In the genomic region with DNA sequence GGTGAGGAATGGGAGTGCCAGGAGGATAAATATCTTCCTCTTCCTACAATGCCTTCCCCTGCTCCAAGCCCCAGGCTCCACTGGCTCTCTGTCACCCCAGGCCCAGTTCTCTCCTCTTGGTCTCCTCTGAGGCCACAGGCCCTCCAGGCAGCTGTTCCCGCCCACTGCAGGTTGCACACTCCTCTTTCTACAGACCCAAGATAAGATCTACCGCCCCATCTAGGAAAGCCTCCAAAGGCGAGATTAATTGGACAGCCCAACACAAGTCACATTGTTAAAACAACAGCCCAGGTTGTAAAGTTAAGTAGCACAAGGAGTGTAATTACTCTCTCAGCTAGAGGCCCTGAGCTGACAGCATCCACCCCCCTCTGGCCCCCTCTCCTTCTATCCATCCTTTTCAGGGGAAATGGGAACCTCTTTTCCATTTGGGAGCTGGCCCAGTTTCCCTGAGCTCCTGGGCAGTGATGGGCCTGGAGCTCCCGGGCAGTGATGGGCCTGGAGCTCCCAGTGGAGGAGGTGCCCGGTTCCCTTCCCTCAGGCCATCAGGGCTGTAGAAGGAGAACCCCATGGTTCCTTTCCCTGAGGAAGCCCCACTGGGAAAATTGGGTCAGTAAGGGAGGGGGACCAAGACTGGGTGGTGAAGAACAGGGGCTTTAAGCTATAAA, we compare ENCODE assay signal across 25 cellular contexts. TPM values are rescaled to one million over a fixed set of nuclear protein-coding genes. Genes with fewer than 3 reads are reported as not detected.
DNase-seq lines count a peak whose midpoint lies in the region; ATAC-seq and TF ChIP-seq lines count a peak whose summit lies in the region.
"Had no signal": no experiment of that assay in that cellular context is flagged by ENCODE, and none has a peak within 500 bp of the region (broad histone marks: within the 10 kb centered on the region; RNA-seq: fewer than 3 reads in every experiment).

No MANE protein-coding gene starts in this region.

- WGBS in endodermal cell (ENCODE audit: insufficient coverage in 1 of 2, insufficient read length in 1 of 2), 2 experiments = 76 to 100% methylated on average over 3 to 5 of the region's 5 CpGs
- no CpG with 5 or more reads among the region's 5 CpGs for WGBS in trophoblast cell (ENCODE audit: extremely low coverage, insufficient coverage, insufficient read length)

- H3K4ac ChIP-seq in trophoblast cell (ENCODE audit: low read depth, low read length) = no peak overlapping the region

- peak overlapping the region; percentile 5 for H2BK120ac ChIP-seq in trophoblast cell (ENCODE audit: insufficient read depth, low read length, poor library complexity)

- no peak overlapping the region for H2BK5ac ChIP-seq in trophoblast cell (ENCODE audit: low read depth, low read length, poor library complexity)

- peak overlapping the region; percentile 26 for H3K4me2 ChIP-seq in trophoblast cell (ENCODE audit: low read length)
- H3K4me2 ChIP-seq: A549, KMS-11 had no signal

- H3K27me3 ChIP-seq in endodermal cell (ENCODE audit: control insufficient read depth, insufficient read depth, low read length, poor library complexity, severe bottlenecking) (peaks cover 77% of the 10 kb centered on the region), trophoblast cell (ENCODE audit: insufficient read depth, low read length) (peaks cover 26% of the 10 kb centered on the region)

- H3K4me1 Mint-ChIP-seq in endodermal cell = peaks cover 25% of the 10 kb centered on the region

- DNase-seq in NCI-H524 (lab: John Stamatoyannopoulos, UW) (peak; percentile 22 to 35), NCI-H524 treated with DMSO at 0.1 percent for 48 hours (lab: John Stamatoyannopoulos, UW) (no peak), NCI-H2227 (lab: John Stamatoyannopoulos, UW; ENCODE audit: unreplicated experiment) (peak; percentile 52), endodermal cell (peak; percentile 55), trophoblast cell (peak; percentile 59 to 64), iPS-NIHi11 (ENCODE audit: low spot score) (no peak)
- DNase-seq: activated CD4-positive, alpha-beta T cell treated with anti-CD3 and anti-CD28 coated beads for 48 hours; activated CD8-positive, alpha-beta memory T cell treated with anti-CD3 and anti-CD28 coated beads, Interleukin-2, amount 50 U/mL, for 4 hours; activated effector memory CD4-positive, alpha-beta T cell treated with Interleukin-2 at 50 U/mL for 16 hours; foreskin fibroblast; H9; NCI-H226; psoas muscle; small intestine; stimulated activated CD4-positive, alpha-beta T cell treated with anti-CD3 and anti-CD28 coated beads, Interleukin-2, amount 100 ng/mL, for 48 hours; T-cell; upper lobe of right lung had no signal

- H3K9ac ChIP-seq in endodermal cell (ENCODE audit: extremely low read depth, low read length, poor library complexity, severe bottlenecking) = no peak overlapping the region
- H3K9ac ChIP-seq in trophoblast cell (ENCODE audit: low read length) = no peak overlapping the region
- H3K9ac ChIP-seq: KMS-11 had no signal

- H4K12ac ChIP-seq in trophoblast cell (ENCODE audit: low read depth, low read length) = no peak overlapping the region

- H3K79me2 ChIP-seq in trophoblast cell (ENCODE audit: control insufficient read depth, insufficient read depth, low read length, poor library complexity) = no peaks in the 10 kb centered on the region

- H3K27me3 Mint-ChIP-seq in endodermal cell (ENCODE audit: insufficient read depth) = peaks cover 95% of the 10 kb centered on the region

- no peak overlapping the region for H2AFZ ChIP-seq in trophoblast cell (ENCODE audit: insufficient read depth, low read length, poor library complexity)

- no peak overlapping the region for H2BK12ac ChIP-seq in trophoblast cell (ENCODE audit: low read length)

- H3K9me3 ChIP-seq in endodermal cell (ENCODE audit: control insufficient read depth, low read length) = no peaks in the 10 kb centered on the region
- peaks cover 3% of the 10 kb centered on the region for H3K9me3 ChIP-seq in trophoblast cell (ENCODE audit: insufficient read depth, low read depth, low read length)
- H3K9me3 ChIP-seq: A549, psoas muscle, upper lobe of right lung had no signal

- no peak overlapping the region for H4K91ac ChIP-seq in trophoblast cell (ENCODE audit: low read depth, low read length)

- peaks cover 15% of the 10 kb centered on the region for H3K79me1 ChIP-seq in trophoblast cell (ENCODE audit: low read length)

- no peak overlapping the region for H3K27ac Mint-ChIP-seq in endodermal cell
- H3K27ac Mint-ChIP-seq: dendritic cell treated with granulocyte-macrophage colony-stimulating factor and Interleukin-4, amounts not matched to agents 40 ng/mL and 50 ng/mL, for 4 days; H9; natural killer cell treated with Interleukin-12 subunit alpha and Interleukin-12 subunit beta and Interleukin-15 and Interleukin-18, amount 100 ng/mL, for 72 hours; T-cell had no signal

- TF ChIP-seq CTCF in endodermal cell (conservative IDR thresholded peaks at IDR 0.05) = no peak

- no peak overlapping the region for H3K4me3 ChIP-seq in endodermal cell (ENCODE audit: low read length)
- no peak overlapping the region for H3K4me3 ChIP-seq in trophoblast cell (ENCODE audit: low read depth, low read length)
- H3K4me3 ChIP-seq: A549, GM12878, psoas muscle, upper lobe of right lung had no signal

- H3K23ac ChIP-seq in trophoblast cell (ENCODE audit: low read length) = no peak overlapping the region

- H2AK5ac ChIP-seq in trophoblast cell (ENCODE audit: low read length) = no peak overlapping the region

- H3K4me1 ChIP-seq in endodermal cell (ENCODE audit: control insufficient read depth, insufficient read depth, low read length) (peaks cover 4% of the 10 kb centered on the region), trophoblast cell (ENCODE audit: control insufficient read depth in 1 of 2, insufficient read depth in 2 of 2, low read length in 2 of 2) (peaks cover 47 to 49% of the 10 kb centered on the region in 2 experiments)
- H3K4me1 ChIP-seq: A549 had no signal

- no peak overlapping the region for H3K14ac ChIP-seq in trophoblast cell (ENCODE audit: low read length)

- no peak overlapping the region for H3K18ac ChIP-seq in trophoblast cell (ENCODE audit: low read length)

- no peaks in the 10 kb centered on the region for H3K36me3 ChIP-seq in endodermal cell (ENCODE audit: control insufficient read depth, insufficient read depth, low read length)
- H3K36me3 ChIP-seq in trophoblast cell (ENCODE audit: control insufficient read depth in 1 of 2, insufficient read depth in 2 of 2, low read length in 2 of 2) = no peaks in the 10 kb centered on the region
- H3K36me3 ChIP-seq: upper lobe of right lung had no signal

- H3K36me3 Mint-ChIP-seq in endodermal cell (ENCODE audit: low read depth) = no peaks in the 10 kb centered on the region
- H3K36me3 Mint-ChIP-seq: natural killer cell treated with Interleukin-12 subunit alpha and Interleukin-12 subunit beta and Interleukin-15 and Interleukin-18, amount 100 ng/mL, for 72 hours; T-cell had no signal

- ATAC-seq in GM21619 (IDR thresholded peaks at IDR 0.05; ENCODE audit: unreplicated experiment) (no peak), GM18870 (IDR thresholded peaks at IDR 0.05; ENCODE audit: unreplicated experiment) (no peak)
- ATAC-seq: A549; GM12878; natural killer cell treated with Interleukin-12 subunit alpha and Interleukin-12 subunit beta and Interleukin-15 and Interleukin-18, amount 100 ng/mL, for 72 hours; psoas muscle; T-cell; upper lobe of right lung had no signal

- H3K27ac ChIP-seq in endodermal cell (ENCODE audit: low read depth, low read length) (no peak overlapping the region), trophoblast cell (ENCODE audit: low read depth, low read length) (no peak overlapping the region)
- H3K27ac ChIP-seq: A549, KMS-11, psoas muscle, upper lobe of right lung had no signal

- H3K9me3 Mint-ChIP-seq in endodermal cell = no peaks in the 10 kb centered on the region
- H3K9me3 Mint-ChIP-seq: dendritic cell treated with granulocyte-macrophage colony-stimulating factor and Interleukin-4, amounts not matched to agents 40 ng/mL and 50 ng/mL, for 4 days; H9; natural killer cell treated with Interleukin-12 subunit alpha and Interleukin-12 subunit beta and Interleukin-15 and Interleukin-18, amount 100 ng/mL, for 72 hours; T-cell had no signal

- no peak overlapping the region for H3K4me3 Mint-ChIP-seq in endodermal cell
- H3K4me3 Mint-ChIP-seq: dendritic cell treated with granulocyte-macrophage colony-stimulating factor and Interleukin-4, amounts not matched to agents 40 ng/mL and 50 ng/mL, for 4 days; H9; natural killer cell treated with Interleukin-12 subunit alpha and Interleukin-12 subunit beta and Interleukin-15 and Interleukin-18, amount 100 ng/mL, for 72 hours; T-cell had no signal

- no peak overlapping the region for H4K8ac ChIP-seq in trophoblast cell (ENCODE audit: low read depth, low read length)

RNA-seq across cellular contexts. Expression of a gene that starts 7.3 kb away (rescaled TPM):
- total RNA-seq in endodermal cell = 1 to 10 TPM; 1.6 to 2.1 TPM
- 0.64 TPM for polyA plus RNA-seq in endodermal cell (2013, experiment 1 of 2)
- polyA plus RNA-seq in endodermal cell (2013, experiment 2 of 2) = 0.79 TPM
- polyA plus RNA-seq in trophoblast cell (2013) = 11.8 and 12.7 TPM in 2 replicates
- total RNA-seq: bronchial epithelial cell, psoas muscle had no signal
- polyA plus RNA-seq: psoas muscle had no signal

RNA-seq across cellular contexts. Expression of a gene that starts 18.7 kb away (rescaled TPM):
- 1 to 10 TPM in 1 of 2 donors, under 1 TPM in 1; 0.58 to 1.4 TPM for total RNA-seq in endodermal cell
- 1.2 TPM for polyA plus RNA-seq in endodermal cell (2013, experiment 1 of 2)
- polyA plus RNA-seq in endodermal cell (2013, experiment 2 of 2) = 1.5 TPM
- 113 and 120 TPM in 2 replicates for polyA plus RNA-seq in trophoblast cell (2013)
- total RNA-seq: bronchial epithelial cell; GM12878; natural killer cell treated with Interleukin-12 subunit alpha and Interleukin-12 subunit beta and Interleukin-15 and Interleukin-18, amount 100 ng/mL, for 72 hours; psoas muscle; T-cell had no signal
- polyA plus RNA-seq: GM12878 had no signal

Comparison
In these comparisons a context has a peak if more than half of its experiments do, and no peak if none do; other contexts are left out.
1. DNase-seq: peak in NCI-H524 (2 of 2), NCI-H2227 (single experiment), endodermal cell (single experiment) and trophoblast cell (2 of 2); none in NCI-H524 treated with DMSO at 0.1 percent for 48 hours (single experiment) and iPS-NIHi11 (single experiment).